In the genomic region with DNA sequence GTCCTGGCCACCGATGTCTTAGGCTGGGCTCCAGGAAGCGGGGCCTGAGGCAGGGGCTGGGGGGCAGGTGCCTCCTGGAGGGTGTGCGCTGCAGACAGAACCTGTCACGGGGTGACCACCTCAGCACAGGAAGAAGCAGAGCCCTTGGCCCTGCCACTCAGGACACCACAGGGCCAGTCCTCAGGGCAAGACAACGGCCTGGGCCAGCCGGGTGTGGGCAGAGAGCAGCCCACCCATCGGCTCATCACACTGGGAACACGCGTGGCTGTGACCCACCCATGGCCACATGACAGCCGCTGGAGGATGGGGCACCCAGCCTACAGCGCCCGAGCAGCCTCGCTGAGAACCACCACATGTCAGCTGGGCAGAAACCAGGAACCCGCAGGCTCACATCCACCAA, we compare ENCODE assay signal across 28 cellular contexts.
"Had no signal": no experiment of that assay in that cellular context is flagged by ENCODE, and none has a peak within 500 bp of the region (broad histone marks: within the 10 kb centered on the region; RNA-seq: fewer than 3 reads in every experiment).

No MANE protein-coding gene starts in this region.

- DNase-seq: heart right ventricle; hippocampal formation; kidney glomerular epithelial cell; left cardiac atrium; left ventricle myocardium superior; lower lobe of right lung; mammary epithelial cell; mesendoderm; naive B cell; nephron progenitor cell; ovary; right lobe of liver; stimulated activated CD4-positive, alpha-beta T cell treated with anti-CD3 and anti-CD28 coated beads, Interleukin-1b, Interleukin-23, amount 100 ng/mL, for 48 hours; stimulated activated CD4-positive, alpha-beta T cell treated with anti-CD3 and anti-CD28 coated beads, Interleukin-2, amount 100 ng/mL, for 48 hours; stimulated activated CD4-positive, alpha-beta T cell treated with anti-CD3 and anti-CD28 coated beads, Interleukin-4, amount 100 ng/mL, for 4 hours; stimulated activated CD8-positive, alpha-beta memory T cell treated with anti-CD3 and anti-CD28 coated beads, Interleukin-4, amount 100 ng/mL, for 48 hours; stimulated activated naive B cell treated with anti-CD40 and anti-IgM and Interleukin-4, amounts not matched to agents 10 μg/mL and 1 μg/mL and 100 μg/mL, for 72 hours; substantia nigra; uterus had no signal

- H3K4me3 ChIP-seq: heart right ventricle, lower lobe of right lung, neural progenitor cell, ovary, right atrium auricular region, right lobe of liver, smooth muscle cell, tibial nerve, uterus had no signal

- H3K36me3 ChIP-seq: heart right ventricle, lower lobe of right lung, neural progenitor cell, ovary, right atrium auricular region, right lobe of liver, tibial nerve, uterus had no signal

- H3K27ac ChIP-seq: heart right ventricle, lower lobe of right lung, neural progenitor cell, ovary, right atrium auricular region, right lobe of liver, tibial nerve, uterus had no signal

- H3K27ac Mint-ChIP-seq: mesothelial cell of epicardium; progenitor cell of endocrine pancreas; stimulated activated naive B cell treated with anti-CD40 and anti-IgM and Interleukin-4, amounts not matched to agents 10 μg/mL and 1 μg/mL and 100 μg/mL, for 72 hours; stimulated activated naive CD8-positive, alpha-beta T cell treated with anti-CD3 and anti-CD28 coated beads, Interleukin-15, Interleukin-2, amounts not matched to agents 100 ng/mL and 50 ng/mL, for 24 hours; type B pancreatic cell had no signal

- H3K9me3 ChIP-seq: heart right ventricle, lower lobe of right lung, ovary, right atrium auricular region, right lobe of liver, tibial nerve, uterus had no signal

- H3K4me1 ChIP-seq: neural progenitor cell, right lobe of liver, uterus had no signal

- H3K9me3 Mint-ChIP-seq: mesothelial cell of epicardium; neural progenitor cell; stimulated activated naive CD8-positive, alpha-beta T cell treated with anti-CD3 and anti-CD28 coated beads, Interleukin-15, Interleukin-2, amounts not matched to agents 100 ng/mL and 50 ng/mL, for 24 hours; type B pancreatic cell had no signal

- H3K27me3 ChIP-seq: ovary, right atrium auricular region, right lobe of liver, uterus had no signal

- H3K4me3 Mint-ChIP-seq: mesothelial cell of epicardium; naive B cell; nephron progenitor cell; stimulated activated naive B cell treated with anti-CD40 and anti-IgM and Interleukin-4, amounts not matched to agents 10 μg/mL and 1 μg/mL and 100 μg/mL, for 72 hours; stimulated activated naive CD8-positive, alpha-beta T cell treated with anti-CD3 and anti-CD28 coated beads, Interleukin-15, Interleukin-2, amounts not matched to agents 100 ng/mL and 50 ng/mL, for 24 hours; type B pancreatic cell had no signal

- ATAC-seq: left cardiac atrium; left lobe of liver; left ventricle myocardium superior; right lobe of liver; stimulated activated naive B cell treated with anti-CD40 and anti-IgM and Interleukin-4, amounts not matched to agents 10 μg/mL and 1 μg/mL and 100 μg/mL, for 72 hours had no signal

- H3K36me3 Mint-ChIP-seq: mesothelial cell of epicardium; neural progenitor cell; stimulated activated naive B cell treated with anti-CD40 and anti-IgM and Interleukin-4, amounts not matched to agents 10 μg/mL and 1 μg/mL and 100 μg/mL, for 72 hours; type B pancreatic cell had no signal
